Comparison of ENCODE assay signal across 8 cellular contexts in the genomic region with DNA sequence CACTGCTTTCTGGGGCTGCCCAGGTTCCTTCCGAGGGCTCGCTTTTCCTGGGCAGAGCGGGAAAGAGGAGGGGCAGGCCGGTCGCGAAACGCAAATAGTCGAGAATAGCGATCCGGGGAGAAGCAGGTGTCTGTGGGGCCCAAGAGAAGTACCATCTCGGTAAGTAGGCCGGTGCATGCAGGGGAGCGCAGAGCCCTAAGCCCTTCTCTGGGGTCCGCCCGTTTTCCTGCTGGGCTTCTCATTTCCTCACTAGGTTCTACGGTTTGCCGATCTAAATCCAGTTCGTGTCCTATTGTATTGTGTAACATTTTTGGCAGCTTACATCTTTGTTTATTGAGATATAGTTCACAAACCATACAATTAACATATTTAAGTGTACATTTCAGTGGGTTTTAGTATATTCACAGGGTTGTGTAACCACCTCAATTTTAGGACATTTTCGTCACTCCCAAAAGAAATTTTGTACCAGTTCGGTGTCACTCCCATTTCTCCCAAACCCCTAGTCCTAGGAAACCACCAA. TPM values are rescaled to one million over a fixed set of nuclear protein-coding genes. Genes with fewer than 3 reads are reported as not detected.
A peak's percentile ranks its signal among the peaks of the same experiment; 100 is the strongest.
DNase-seq lines count a peak whose midpoint lies in the region; ATAC-seq and TF ChIP-seq lines count a peak whose summit lies in the region.

No MANE protein-coding gene starts in this region.

- peaks cover 38% of the 10 kb centered on the region for H3K36me3 Mint-ChIP-seq in activated CD8-positive, alpha-beta T cell treated with anti-CD3 and anti-CD28 coated beads for 36 hours (ENCODE audit: low read depth)

- peaks cover 60% of the 10 kb centered on the region for H3K4me1 Mint-ChIP-seq in activated CD8-positive, alpha-beta T cell treated with anti-CD3 and anti-CD28 coated beads for 36 hours (ENCODE audit: low read depth)

- H3K27ac ChIP-seq in ovary = peak overlapping the region; percentile 90 to 94

- no peaks in the 10 kb centered on the region for H3K36me3 ChIP-seq in ovary

- DNase-seq in Jurkat, Clone E6-1 (ENCODE audit: low read depth, low spot score) = no peak
- peak; percentile 59 for DNase-seq in activated CD8-positive, alpha-beta T cell treated with anti-CD3 and anti-CD28 coated beads for 36 hours
- DNase-seq in germinal center (ENCODE audit: low spot score) = peak; percentile 39
- DNase-seq in ovary = peak in 2 of 5 donors; percentile 34 to 48
- DNase-seq in mucosa of gallbladder (ENCODE audit: low spot score) = no peak

- WGBS in ovary, 3 donors = 3 to 6% (median 4%) methylated on average over 20 of the region's 20 CpGs

- H3K27me3 ChIP-seq in ovary = no peaks in the 10 kb centered on the region

- no peak for TF ChIP-seq EP300 in ovary (IDR thresholded peaks at IDR 0.05)

- H3K4me3 ChIP-seq in GM12875 (ENCODE audit: low read depth, low read length) (peak overlapping the region; percentile 78), ovary (peak overlapping the region; percentile 88)
- H3K4me3 ChIP-seq in Jurkat, Clone E6-1 (ENCODE audit: low read length) = peak overlapping the region; percentile 93

- POLR2A ChIA-PET in activated CD8-positive, alpha-beta T cell treated with anti-CD3 and anti-CD28 coated beads for 36 hours (lab: Charles Lee) = interaction anchor here (0.7 to 37.9 kb wide), 8 partner anchors 0 to 673 kb away, joined by 3 to 1862 read pairs (median 6); a partner anchor contains a TSS

- no peak for TF ChIP-seq POLR2A in ovary (IDR thresholded peaks at IDR 0.05)

- peaks cover 4% of the 10 kb centered on the region for H3K4me1 ChIP-seq in ovary (ENCODE audit: insufficient read depth)

- no peaks in the 10 kb centered on the region for H3K9me3 ChIP-seq in ovary

- CTCF ChIA-PET in activated CD8-positive, alpha-beta T cell treated with anti-CD3 and anti-CD28 coated beads for 36 hours (lab: Charles Lee) = interaction anchor here (0.9 to 16.4 kb wide), 10 partner anchors 8 to 183 kb away, joined by 3 to 333 read pairs (median 3); a partner anchor contains a TSS

- intact Hi-C loops in activated CD8-positive, alpha-beta T cell treated with anti-CD3 and anti-CD28 coated beads for 36 hours (cut with micrococcal nuclease) = no loop called here
- intact Hi-C loops in ovary (cut with DNase I) = no loop called here

- peak overlapping the region; percentile 99 for H3K4me3 Mint-ChIP-seq in activated CD8-positive, alpha-beta T cell treated with anti-CD3 and anti-CD28 coated beads for 36 hours

- no peak for TF ChIP-seq CTCF in GM12875 (IDR thresholded peaks at IDR 0.05; ENCODE audit: borderline replicate concordance, insufficient read depth, low read depth, low read length)
- no peak for TF ChIP-seq CTCF in activated CD8-positive, alpha-beta T cell treated with anti-CD3 and anti-CD28 coated beads for 36 hours (IDR thresholded peaks at IDR 0.05)
- no peak for TF ChIP-seq CTCF in ovary (IDR thresholded peaks at IDR 0.05)

- H3K9me3 Mint-ChIP-seq in activated CD8-positive, alpha-beta T cell treated with anti-CD3 and anti-CD28 coated beads for 36 hours = no peaks in the 10 kb centered on the region

- H3K27me3 Mint-ChIP-seq in activated CD8-positive, alpha-beta T cell treated with anti-CD3 and anti-CD28 coated beads for 36 hours = no peaks in the 10 kb centered on the region

- peak overlapping the region; percentile 100 for H3K27ac Mint-ChIP-seq in activated CD8-positive, alpha-beta T cell treated with anti-CD3 and anti-CD28 coated beads for 36 hours

- ATAC-seq in activated CD8-positive, alpha-beta T cell treated with anti-CD3 and anti-CD28 coated beads for 36 hours = peak; percentile 2
- no peak for ATAC-seq in HG02840 (IDR thresholded peaks at IDR 0.05; ENCODE audit: low FRiP score, unreplicated experiment)
- no peak for ATAC-seq in GM18517 (IDR thresholded peaks at IDR 0.05; ENCODE audit: unreplicated experiment)

RNA-seq across cellular contexts. Expression of a gene that starts 6.9 kb away (rescaled TPM):
- polyA plus RNA-seq in Jurkat, Clone E6-1 (2012; ENCODE audit: insufficient read depth, insufficient read length) = 15.7 TPM
- total RNA-seq in activated CD8-positive, alpha-beta T cell treated with anti-CD3 and anti-CD28 coated beads for 36 hours = 10 to 100 TPM; 59.8 to 63.5 TPM
- total RNA-seq in ovary (10 to 100 TPM in 6 of 7 donors, 1 to 10 TPM in 1; 7.0 to 25.5 (median 19.7) TPM), mucosa of gallbladder (29.8 TPM)
- polyA plus RNA-seq in ovary = 10 to 100 TPM; 16.3 to 51.4 TPM

RNA-seq across cellular contexts. Expression of a gene that starts 18.1 kb away (rescaled TPM):
- polyA plus RNA-seq in Jurkat, Clone E6-1 (2012; ENCODE audit: insufficient read depth, insufficient read length) = 1,962 TPM
- 1,000 to 10,000 TPM; 4,476 to 4,587 TPM for total RNA-seq in activated CD8-positive, alpha-beta T cell treated with anti-CD3 and anti-CD28 coated beads for 36 hours
- total RNA-seq in ovary (1,000 to 10,000 TPM in 4 of 7 donors, 100 to 1,000 TPM in 3; 827 to 3,158 (median 1,148) TPM), mucosa of gallbladder (2,061 TPM)
- 1,000 to 10,000 TPM; 2,417 to 6,504 TPM for polyA plus RNA-seq in ovary

RNA-seq across cellular contexts. Expression of a gene that starts 18.3 kb away (rescaled TPM):
- 1.7 TPM for polyA plus RNA-seq in Jurkat, Clone E6-1 (2012; ENCODE audit: insufficient read depth, insufficient read length)
- 10 to 100 TPM; 16.1 to 17.8 TPM for total RNA-seq in activated CD8-positive, alpha-beta T cell treated with anti-CD3 and anti-CD28 coated beads for 36 hours
- total RNA-seq in ovary = 1 to 10 TPM in 5 of 7 donors, under 1 TPM in 2; 0.20 to 1.9 (median 1.2) TPM
- polyA plus RNA-seq in ovary = 1 to 10 TPM; 1.3 to 2.3 TPM
- total RNA-seq in mucosa of gallbladder = 2.2 TPM

Comparison
In these comparisons a context has a peak if more than half of its experiments do, and no peak if none do; other contexts are left out.
1. DNase-seq: peak in activated CD8-positive, alpha-beta T cell treated with anti-CD3 and anti-CD28 coated beads for 36 hours (single experiment) and germinal center (single experiment); none in Jurkat, Clone E6-1 (single experiment) and mucosa of gallbladder (single experiment).
2. Peak in every context shown above with its lines, with median percentiles within 50 percentile points of each other: H3K4me3 ChIP-seq.